In the genomic region with DNA sequence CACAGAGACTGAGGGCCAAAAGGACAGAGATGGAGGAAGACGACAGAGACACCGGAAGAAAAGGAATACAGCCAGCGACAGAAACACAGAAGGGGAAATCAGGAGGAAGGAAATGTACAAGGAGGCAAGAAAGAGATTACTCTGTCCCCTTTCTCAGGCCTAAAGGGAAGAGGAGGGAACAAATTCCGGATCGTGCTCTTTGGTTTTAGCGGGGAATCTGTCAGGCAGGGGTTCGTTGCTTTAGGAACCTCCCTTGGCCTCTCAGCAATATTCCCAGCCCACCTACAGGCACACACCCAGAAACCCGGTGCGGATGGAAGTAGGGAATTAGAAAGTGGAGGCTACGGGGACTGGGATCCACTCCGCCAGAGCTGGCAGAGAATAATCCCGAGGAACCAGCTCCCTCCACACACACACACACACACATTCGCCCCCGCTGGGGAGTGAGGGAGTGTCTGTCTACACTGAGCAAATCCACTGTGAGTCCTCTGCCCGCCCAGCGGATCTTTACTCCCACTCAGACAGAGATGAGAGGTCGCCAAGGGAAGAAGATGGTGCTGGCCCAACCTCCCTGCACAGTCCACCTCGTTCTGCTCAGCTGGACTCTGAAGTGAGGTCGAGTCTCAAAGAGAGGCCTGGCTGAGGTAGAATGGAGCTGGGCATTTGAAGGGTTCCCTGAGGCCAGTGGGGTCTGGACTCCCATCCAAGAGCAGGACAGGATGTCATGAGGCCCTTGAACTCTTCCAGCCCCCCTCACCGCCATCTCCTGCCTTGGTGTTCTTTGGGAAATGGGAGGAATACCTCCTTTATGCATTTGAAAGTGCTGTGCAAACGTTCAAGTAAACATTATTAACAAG, we compare ENCODE assay signal across 11 cellular contexts. TPM values are rescaled to one million over a fixed set of nuclear protein-coding genes. Genes with fewer than 3 reads are reported as not detected.
DNase-seq lines count a peak whose midpoint lies in the region; ATAC-seq and TF ChIP-seq lines count a peak whose summit lies in the region.
"Had no signal": no experiment of that assay in that cellular context is flagged by ENCODE, and none has a peak within 500 bp of the region (broad histone marks: within the 10 kb centered on the region; RNA-seq: fewer than 3 reads in every experiment).

No MANE protein-coding gene starts in this region.

- DNase-seq in AG08396 (ENCODE audit: low spot score), result peak; percentile 13
- DNase-seq in H9, result no peak
- DNase-seq in naive B cell, result no peak
- DNase-seq in NCI-H2196 treated with DMSO at 0.1 percent for 48 hours (lab: John Stamatoyannopoulos, UW; ENCODE audit: unreplicated experiment), result no peak
- no peak for DNase-seq in stimulated activated CD4-positive, alpha-beta T cell treated with anti-CD3 and anti-CD28 coated beads, Interleukin-2, amount 100 ng/mL, for 48 hours
- no peak for DNase-seq in activated CD4-positive, alpha-beta T cell treated with anti-CD3 and anti-CD28 coated beads, Interleukin-2, amount 50 U/mL, for 48 hours
- no peak for DNase-seq in NCI-H1105 treated with DMSO at 0.1 percent for 48 hours (lab: John Stamatoyannopoulos, UW)
- DNase-seq: Calu3 had no signal

- no peak overlapping the region for H3K56ac ChIP-seq in H9 (ENCODE audit: insufficient read length, low read depth, low read length)

- ATAC-seq in naive B cell (ENCODE audit: low read depth in 2 of 2), result no peak
- ATAC-seq: sciatic nerve had no signal

- no peak overlapping the region for H2BK15ac ChIP-seq in H9 (ENCODE audit: low read depth, low read length)

- no peaks in the 10 kb centered on the region for H3K79me2 ChIP-seq in H9 (ENCODE audit: insufficient read depth, low read length)

- no peak overlapping the region; the same call in 1 of the 2 replicates for H3K14ac ChIP-seq in H9 (ENCODE audit: insufficient read depth, low read length)

- no CpG with 5 or more reads among the region's 21 CpGs for WGBS in H9 (ENCODE audit: extremely low coverage, insufficient read length, low lambda C conversion rate)

- no peak overlapping the region for H3K9ac ChIP-seq in H9 (ENCODE audit: extremely low read depth, insufficient read length, low read length)

- no peak overlapping the region for H4K91ac ChIP-seq in H9 (ENCODE audit: insufficient read length, low read depth, low read length)

- peaks cover 97% of the 10 kb centered on the region for H3K27me3 ChIP-seq in H9 (ENCODE audit: insufficient read depth, low read length)

- no peaks in the 10 kb centered on the region for H3K79me1 ChIP-seq in H9 (ENCODE audit: insufficient read depth, low read depth, low read length, poor library complexity, severe bottlenecking)

- no peak overlapping the region for H2AK5ac ChIP-seq in H9 (ENCODE audit: insufficient read length, low read length)

- H3K4me2 ChIP-seq in H9 (ENCODE audit: insufficient read depth, insufficient read length, low read length), result peak overlapping the region; percentile 36

- no peak overlapping the region for H2BK20ac ChIP-seq in H9 (ENCODE audit: low read depth, low read length, poor library complexity, severe bottlenecking)

- peaks cover 2% of the 10 kb centered on the region for H4K20me1 ChIP-seq in H9 (ENCODE audit: control insufficient read depth, insufficient read depth, insufficient read length)

- no peak overlapping the region for H3K27ac ChIP-seq in H9 (ENCODE audit: insufficient read length, low read depth, low read length)

- peak overlapping the region; percentile 36 to 73 for H3K4me3 Mint-ChIP-seq in H9
- H3K4me3 Mint-ChIP-seq in brain, result peak overlapping the region; percentile 63 to 83 (median 73)
- peak overlapping the region; percentile 40 to 83 (median 70) for H3K4me3 Mint-ChIP-seq in naive B cell

- no peak overlapping the region for H3K4ac ChIP-seq in H9 (ENCODE audit: low read depth, low read length)

- H3K27me3 Mint-ChIP-seq in H9 (ENCODE audit: low read depth), result peaks cover 58% of the 10 kb centered on the region
- peaks cover 58% of the 10 kb centered on the region for H3K27me3 Mint-ChIP-seq in brain
- H3K27me3 Mint-ChIP-seq in naive B cell, result peaks cover 40 to 61% (median 55%) of the 10 kb centered on the region in 3 donors

- no peak overlapping the region for H2BK120ac ChIP-seq in H9 (ENCODE audit: low read depth, low read length, poor library complexity, severe bottlenecking)

- H2BK5ac ChIP-seq in H9 (ENCODE audit: insufficient read length, low read length), result no peak overlapping the region

- H3K9me3 Mint-ChIP-seq in H9, result peaks cover 0 to 3% of the 10 kb centered on the region in 2 experiments; a peak in 2 of 5 replicates
- H3K9me3 Mint-ChIP-seq in brain, result peaks cover 0 to under 1% (median 0%) of the 10 kb centered on the region in 5 experiments
- peaks cover 0 to 3% (median 0%) of the 10 kb centered on the region in 7 donors for H3K9me3 Mint-ChIP-seq in naive B cell

- H3K23ac ChIP-seq in H9 (ENCODE audit: insufficient read length, low read depth, low read length), result no peak overlapping the region

- peaks cover 18% of the 10 kb centered on the region for H3K23me2 ChIP-seq in H9 (ENCODE audit: insufficient read length, low read depth, low read length, poor library complexity, severe bottlenecking)

- H3K36me3 Mint-ChIP-seq in H9 (ENCODE audit: insufficient read depth in 1 of 3, low read depth in 3 of 3) (no peaks in the 10 kb centered on the region), brain (no peaks in the 10 kb centered on the region), naive B cell (peaks cover 0 to 2% of the 10 kb centered on the region in 2 donors)

- no peak overlapping the region for H4K5ac ChIP-seq in H9 (ENCODE audit: insufficient read length, low read depth, low read length)

- no peak overlapping the region for H2AFZ ChIP-seq in H9 (ENCODE audit: low read length)

- H2BK12ac ChIP-seq in H9 (ENCODE audit: insufficient read length, low read depth, low read length), result no peak overlapping the region

- H3K18ac ChIP-seq in H9 (ENCODE audit: insufficient read length, low read depth, low read length), result no peak overlapping the region

- no peak for TF ChIP-seq CTCF in H9 (conservative IDR thresholded peaks at IDR 0.05)
- no peak for TF ChIP-seq CTCF in brain (conservative IDR thresholded peaks at IDR 0.05)

- H3K27ac Mint-ChIP-seq in H9 (no peak overlapping the region), brain (peak overlapping the region in 1 of 5 experiments; percentile 34), naive B cell (peak overlapping the region in 3 of 6 donors; percentile 2 to 62 (median 4))

- H3T11ph ChIP-seq in H9 (ENCODE audit: low read length), result no peak overlapping the region

- H3K4me1 Mint-ChIP-seq in H9 (peaks cover 25 to 38% of the 10 kb centered on the region in 2 experiments), brain (peaks cover 27% of the 10 kb centered on the region), naive B cell (peaks cover 22 to 31% (median 31%) of the 10 kb centered on the region in 3 donors)

- no peak overlapping the region for H4K8ac ChIP-seq in H9 (replicated peaks; ENCODE audit: insufficient read length, low read depth, low read length)

- H3K4me1 ChIP-seq in H9 (ENCODE audit: insufficient read depth, low read length), result no peaks in the 10 kb centered on the region; the same call in 1 of the 2 replicates

- H3K9me3 ChIP-seq in H9 (ENCODE audit: control insufficient read depth, low read depth, low read length), result no peaks in the 10 kb centered on the region

RNA-seq across cellular contexts. Expression of a gene that starts 5.7 kb away (rescaled TPM):
- 0.04 TPM in 1 of 2 replicates, not detected in the other for total RNA-seq in H9 (2021)
- polyA plus RNA-seq in brain (ENCODE audit: insufficient read depth, low read depth, low replicate concordance) (0.59 TPM), naive B cell (ENCODE audit: low read depth in 6 of 6) (1 to 10 TPM in 1 of 6 donors, under 1 TPM in 2, not detected in 3; 0.08 to 1.0 (median 0.36) TPM)
- total RNA-seq: Calu3 had no signal
- polyA plus RNA-seq: keratinocyte had no signal

RNA-seq across cellular contexts. Expression of a gene that starts 36.5 kb away (rescaled TPM):
- total RNA-seq in H9 (2021), result not detected in 2 replicates
- polyA plus RNA-seq in brain (ENCODE audit: insufficient read depth, low read depth, low replicate concordance), result not detected
- polyA plus RNA-seq in naive B cell (ENCODE audit: low read depth in 6 of 6), result 1 to 10 TPM in 3 of 6 donors, under 1 TPM in 2, not detected in 1; 0.72 to 9.2 (median 2.6) TPM
